ENCODE assay signal across 8 cellular contexts in the genomic region with DNA sequence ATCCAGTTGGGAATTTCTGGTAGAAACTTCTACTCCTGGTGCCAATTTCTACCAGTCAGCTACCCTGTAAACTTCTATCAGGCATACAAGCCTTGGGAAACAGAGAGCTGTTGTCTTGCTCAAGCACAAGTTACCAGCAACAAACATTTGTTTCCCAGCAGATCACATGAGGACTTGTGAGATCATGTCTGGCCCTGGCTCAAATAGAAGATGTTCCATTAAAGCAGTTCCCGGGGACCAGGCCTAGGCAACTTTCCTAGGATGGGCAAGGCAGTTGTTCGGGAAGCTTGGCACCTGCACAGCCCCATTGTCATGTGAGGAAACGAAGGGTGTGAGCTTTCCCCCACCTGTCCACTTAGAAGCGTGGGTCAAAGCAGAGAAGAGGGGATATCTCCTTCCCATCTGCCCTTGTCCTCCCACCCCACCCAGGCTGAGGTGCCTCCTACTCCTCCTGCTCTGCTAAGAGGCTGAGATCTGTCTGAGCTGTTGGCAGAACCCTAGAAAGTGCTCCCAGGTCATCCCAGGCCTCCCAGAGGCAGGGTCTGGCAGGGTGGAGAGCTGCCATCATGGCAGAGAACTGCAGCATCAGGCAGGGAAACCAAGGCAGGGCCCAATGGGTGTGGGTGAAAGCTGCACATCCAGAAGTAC. TPM values are rescaled to one million over a fixed set of nuclear protein-coding genes. Genes with fewer than 3 reads are reported as not detected.
DNase-seq lines count a peak whose midpoint lies in the region; ATAC-seq and TF ChIP-seq lines count a peak whose summit lies in the region.

No MANE protein-coding gene starts in this region.

- no peak for TF ChIP-seq POLR2A in prostate gland (IDR thresholded peaks at IDR 0.05)

- H3K36me3 Mint-ChIP-seq in CD4-positive, CD25-positive, alpha-beta regulatory T cell = no peaks in the 10 kb centered on the region
- H3K36me3 Mint-ChIP-seq in nephron progenitor cell (ENCODE audit: low read depth) = no peaks in the 10 kb centered on the region

- intact Hi-C loops in prostate gland (cut with DNase I) = loop anchor here (5.0 kb wide), 1 partner anchor 80 kb away; the partner anchor contains the start of gene ALDH3A2

- no peak overlapping the region for H3K4me3 ChIP-seq in CD4-positive, CD25-positive, alpha-beta regulatory T cell (ENCODE audit: low read depth, low read length)
- H3K4me3 ChIP-seq in SJCRH30 = no peak overlapping the region
- H3K4me3 ChIP-seq in prostate gland = no peak overlapping the region

- peaks cover 18% of the 10 kb centered on the region for H3K4me1 ChIP-seq in CD4-positive, CD25-positive, alpha-beta regulatory T cell (ENCODE audit: control insufficient read depth, insufficient read depth, low read length, poor library complexity, severe bottlenecking)
- H3K4me1 ChIP-seq in SJCRH30 = peaks cover 14% of the 10 kb centered on the region
- no peaks in the 10 kb centered on the region for H3K4me1 ChIP-seq in prostate gland (replicated peaks)

- no peak overlapping the region for H3K4me3 Mint-ChIP-seq in CD4-positive, CD25-positive, alpha-beta regulatory T cell
- no peak overlapping the region for H3K4me3 Mint-ChIP-seq in nephron progenitor cell

- no peak for ATAC-seq in CD4-positive, CD25-positive, alpha-beta regulatory T cell (ENCODE audit: low read depth in 2 of 2)
- no peak for ATAC-seq in GM21576 (IDR thresholded peaks at IDR 0.05; ENCODE audit: unreplicated experiment)

- H3K9me3 Mint-ChIP-seq in CD4-positive, CD25-positive, alpha-beta regulatory T cell = no peaks in the 10 kb centered on the region
- H3K9me3 Mint-ChIP-seq in nephron progenitor cell = no peaks in the 10 kb centered on the region

- H3K27ac ChIP-seq in CD4-positive, CD25-positive, alpha-beta regulatory T cell (ENCODE audit: insufficient read depth, low read length, poor library complexity, severe bottlenecking) = peak overlapping the region; percentile 34
- H3K27ac ChIP-seq in SJCRH30 = peak overlapping the region; percentile 54
- peak overlapping the region; percentile 77 to 84 for H3K27ac ChIP-seq in prostate gland

- H3K27me3 ChIP-seq in CD4-positive, CD25-positive, alpha-beta regulatory T cell (ENCODE audit: control insufficient read depth, insufficient read depth, low read length) = no peaks in the 10 kb centered on the region
- H3K27me3 ChIP-seq in SJCRH30 = no peaks in the 10 kb centered on the region
- no peaks in the 10 kb centered on the region for H3K27me3 ChIP-seq in prostate gland (replicated peaks; ENCODE audit: insufficient read depth)

- 54% methylated on average over 4 of the region's 4 CpGs for WGBS in prostate gland

- no peak for TF ChIP-seq CTCF in prostate gland (IDR thresholded peaks at IDR 0.05)
- TF ChIP-seq CTCF in nephron progenitor cell (IDR thresholded peaks at IDR 0.05) = no peak

- H3K27me3 Mint-ChIP-seq in CD4-positive, CD25-positive, alpha-beta regulatory T cell = peaks cover 5% of the 10 kb centered on the region
- peaks cover 12% of the 10 kb centered on the region for H3K27me3 Mint-ChIP-seq in nephron progenitor cell (ENCODE audit: low read depth, poor library complexity)

- no peak for DNase-seq in CD4-positive, CD25-positive, alpha-beta regulatory T cell
- DNase-seq in SJCRH30 (peak in 1 of 2 experiments; percentile 65), foreskin melanocyte (peak; percentile 93), prostate gland (ENCODE audit: low spot score) (peak; percentile 86), nephron progenitor cell (no peak), DMS79 (lab: John Stamatoyannopoulos, UW) (no peak), kidney glomerular epithelial cell (lab: John Stamatoyannopoulos, UW) (no peak)

- peak overlapping the region in 2 of 3 donors; percentile 23 to 66 for H3K27ac Mint-ChIP-seq in CD4-positive, CD25-positive, alpha-beta regulatory T cell
- H3K27ac Mint-ChIP-seq in nephron progenitor cell = no peak overlapping the region

- peaks cover 17 to 42% (median 23%) of the 10 kb centered on the region in 4 donors for H3K4me1 Mint-ChIP-seq in CD4-positive, CD25-positive, alpha-beta regulatory T cell
- no peaks in the 10 kb centered on the region for H3K4me1 Mint-ChIP-seq in nephron progenitor cell

- no peaks in the 10 kb centered on the region for H3K9me3 ChIP-seq in CD4-positive, CD25-positive, alpha-beta regulatory T cell (ENCODE audit: control insufficient read depth in 2 of 2, low read length in 2 of 2)
- H3K9me3 ChIP-seq in SJCRH30 (replicated peaks) (peaks cover 3% of the 10 kb centered on the region; the same call in 1 of the 2 replicates), prostate gland (no peaks in the 10 kb centered on the region)

- no peaks in the 10 kb centered on the region for H3K36me3 ChIP-seq in CD4-positive, CD25-positive, alpha-beta regulatory T cell (ENCODE audit: control insufficient read depth, insufficient read depth, low read length)
- no peaks in the 10 kb centered on the region for H3K36me3 ChIP-seq in SJCRH30
- H3K36me3 ChIP-seq in prostate gland = no peaks in the 10 kb centered on the region

RNA-seq across cellular contexts. Expression of gene SLC47A2, which starts 11.2 kb away (rescaled TPM):
- not detected for total RNA-seq in CD4-positive, CD25-positive, alpha-beta regulatory T cell
- not detected for polyA plus RNA-seq in CD4-positive, CD25-positive, alpha-beta regulatory T cell
- total RNA-seq in SJCRH30 (2014; rRNA removed; shearing (Covaris generic)) = not detected in 2 replicates
- not detected for total RNA-seq in prostate gland

RNA-seq across cellular contexts. Expression of gene ALDH3A1, which starts 20.5 kb away (rescaled TPM):
- total RNA-seq in CD4-positive, CD25-positive, alpha-beta regulatory T cell = not detected
- under 1 TPM in 1 of 4 donors, not detected in 3; 0.14 TPM for polyA plus RNA-seq in CD4-positive, CD25-positive, alpha-beta regulatory T cell
- total RNA-seq in SJCRH30 (2014; rRNA removed; shearing (Covaris generic)) = not detected in 2 replicates
- total RNA-seq in prostate gland = 10 to 100 TPM in 1 of 2 donors, 1 to 10 TPM in 1; 2.1 to 12.8 TPM

Comparison
In these comparisons a context has a peak if more than half of its experiments do, and no peak if none do; other contexts are left out.
1. DNase-seq: peak in foreskin melanocyte (single experiment) and prostate gland (single experiment); none in CD4-positive, CD25-positive, alpha-beta regulatory T cell (0 of 3), nephron progenitor cell (single experiment), DMS79 (single experiment) and kidney glomerular epithelial cell (single experiment).
2. Peak in every context shown above with its lines, with median percentiles within 50 percentile points of each other: H3K27ac ChIP-seq.